Comparison of ENCODE assay signal across 1 cellular context in the genomic region with DNA sequence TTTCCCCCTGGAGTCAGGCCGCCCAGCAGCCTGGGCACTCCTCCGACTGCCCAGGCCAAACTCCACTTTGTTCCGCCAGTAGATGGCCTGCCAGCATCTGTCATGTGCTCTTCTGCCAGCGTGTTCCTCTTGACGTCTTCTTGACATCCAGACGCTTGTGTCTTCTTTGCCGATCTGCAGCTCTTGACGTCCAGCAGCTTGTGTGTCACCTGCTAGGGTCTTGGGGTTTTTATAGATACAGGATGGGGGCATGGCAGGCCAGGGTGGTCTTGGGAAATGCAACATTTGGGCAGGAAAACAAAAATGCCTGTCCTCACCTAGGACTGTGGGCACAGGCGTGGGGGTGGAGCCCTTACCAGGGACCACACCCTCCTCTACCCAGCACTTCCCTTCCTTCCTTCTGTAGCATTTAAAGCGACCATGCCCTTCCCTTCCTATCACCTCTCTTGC.
TF ChIP-seq lines count a peak whose summit lies in the region.

No MANE protein-coding gene starts in this region.

TF ChIP-seq in HepG2, 621 proteins besides CTCF, POLR2A, EP300 and RAD21 (continued from another document and continues in another):
- TF ChIP-seq GMEB2 (CRISPR knock-in tag; IDR thresholded peaks at IDR 0.05; ENCODE audit: low read depth) = no peak
- TF ChIP-seq, protein P1, sequence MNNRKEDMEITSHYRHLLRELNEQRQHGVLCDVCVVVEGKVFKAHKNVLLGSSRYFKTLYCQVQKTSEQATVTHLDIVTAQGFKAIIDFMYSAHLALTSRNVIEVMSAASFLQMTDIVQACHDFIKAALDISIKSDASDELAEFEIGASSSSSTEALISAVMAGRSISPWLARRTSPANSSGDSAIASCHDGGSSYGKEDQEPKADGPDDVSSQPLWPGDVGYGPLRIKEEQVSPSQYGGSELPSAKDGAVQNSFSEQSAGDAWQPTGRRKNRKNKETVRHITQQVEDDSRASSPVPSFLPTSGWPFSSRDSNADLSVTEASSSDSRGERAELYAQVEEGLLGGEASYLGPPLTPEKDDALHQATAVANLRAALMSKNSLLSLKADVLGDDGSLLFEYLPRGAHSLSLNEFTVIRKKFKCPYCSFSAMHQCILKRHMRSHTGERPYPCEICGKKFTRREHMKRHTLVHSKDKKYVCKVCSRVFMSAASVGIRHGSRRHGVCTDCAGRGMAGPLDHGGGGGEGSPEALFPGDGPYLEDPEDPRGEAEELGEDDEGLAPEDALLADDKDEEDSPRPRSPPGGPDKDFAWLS (CRISPR knock-in tag; IDR thresholded peaks at IDR 0.05; ENCODE audit: borderline replicate concordance) = 0 out of 2 replicates have a peak, but pooled peaks have one; percentile 54
- TF ChIP-seq FOXJ3 (CRISPR knock-in tag; IDR thresholded peaks at IDR 0.05; ENCODE audit: borderline replicate concordance) = no peak
- TF ChIP-seq ZNF263 (CRISPR knock-in tag; IDR thresholded peaks at IDR 0.05) = no peak
- no peak for TF ChIP-seq ZNF7 (CRISPR knock-in tag; IDR thresholded peaks at IDR 0.05)
- TF ChIP-seq, protein P2, sequence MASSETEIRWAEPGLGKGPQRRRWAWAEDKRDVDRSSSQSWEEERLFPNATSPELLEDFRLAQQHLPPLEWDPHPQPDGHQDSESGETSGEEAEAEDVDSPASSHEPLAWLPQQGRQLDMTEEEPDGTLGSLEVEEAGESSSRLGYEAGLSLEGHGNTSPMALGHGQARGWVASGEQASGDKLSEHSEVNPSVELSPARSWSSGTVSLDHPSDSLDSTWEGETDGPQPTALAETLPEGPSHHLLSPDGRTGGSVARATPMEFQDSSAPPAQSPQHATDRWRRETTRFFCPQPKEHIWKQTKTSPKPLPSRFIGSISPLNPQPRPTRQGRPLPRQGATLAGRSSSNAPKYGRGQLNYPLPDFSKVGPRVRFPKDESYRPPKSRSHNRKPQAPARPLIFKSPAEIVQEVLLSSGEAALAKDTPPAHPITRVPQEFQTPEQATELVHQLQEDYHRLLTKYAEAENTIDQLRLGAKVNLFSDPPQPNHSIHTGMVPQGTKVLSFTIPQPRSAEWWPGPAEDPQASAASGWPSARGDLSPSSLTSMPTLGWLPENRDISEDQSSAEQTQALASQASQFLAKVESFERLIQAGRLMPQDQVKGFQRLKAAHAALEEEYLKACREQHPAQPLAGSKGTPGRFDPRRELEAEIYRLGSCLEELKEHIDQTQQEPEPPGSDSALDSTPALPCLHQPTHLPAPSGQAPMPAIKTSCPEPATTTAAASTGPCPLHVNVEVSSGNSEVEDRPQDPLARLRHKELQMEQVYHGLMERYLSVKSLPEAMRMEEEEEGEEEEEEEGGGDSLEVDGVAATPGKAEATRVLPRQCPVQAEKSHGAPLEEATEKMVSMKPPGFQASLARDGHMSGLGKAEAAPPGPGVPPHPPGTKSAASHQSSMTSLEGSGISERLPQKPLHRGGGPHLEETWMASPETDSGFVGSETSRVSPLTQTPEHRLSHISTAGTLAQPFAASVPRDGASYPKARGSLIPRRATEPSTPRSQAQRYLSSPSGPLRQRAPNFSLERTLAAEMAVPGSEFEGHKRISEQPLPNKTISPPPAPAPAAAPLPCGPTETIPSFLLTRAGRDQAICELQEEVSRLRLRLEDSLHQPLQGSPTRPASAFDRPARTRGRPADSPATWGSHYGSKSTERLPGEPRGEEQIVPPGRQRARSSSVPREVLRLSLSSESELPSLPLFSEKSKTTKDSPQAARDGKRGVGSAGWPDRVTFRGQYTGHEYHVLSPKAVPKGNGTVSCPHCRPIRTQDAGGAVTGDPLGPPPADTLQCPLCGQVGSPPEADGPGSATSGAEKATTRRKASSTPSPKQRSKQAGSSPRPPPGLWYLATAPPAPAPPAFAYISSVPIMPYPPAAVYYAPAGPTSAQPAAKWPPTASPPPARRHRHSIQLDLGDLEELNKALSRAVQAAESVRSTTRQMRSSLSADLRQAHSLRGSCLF (CRISPR knock-in tag; IDR thresholded peaks at IDR 0.05; ENCODE audit: borderline replicate concordance) = no peak
- TF ChIP-seq ZNF737 (CRISPR knock-in tag; IDR thresholded peaks at IDR 0.05; ENCODE audit: borderline replicate concordance) = no peak
- TF ChIP-seq TEAD3 (CRISPR knock-in tag; optimal IDR thresholded peaks at IDR 0.05; ENCODE audit: borderline replicate concordance) = peak; percentile 62
- TF ChIP-seq, protein P3, sequence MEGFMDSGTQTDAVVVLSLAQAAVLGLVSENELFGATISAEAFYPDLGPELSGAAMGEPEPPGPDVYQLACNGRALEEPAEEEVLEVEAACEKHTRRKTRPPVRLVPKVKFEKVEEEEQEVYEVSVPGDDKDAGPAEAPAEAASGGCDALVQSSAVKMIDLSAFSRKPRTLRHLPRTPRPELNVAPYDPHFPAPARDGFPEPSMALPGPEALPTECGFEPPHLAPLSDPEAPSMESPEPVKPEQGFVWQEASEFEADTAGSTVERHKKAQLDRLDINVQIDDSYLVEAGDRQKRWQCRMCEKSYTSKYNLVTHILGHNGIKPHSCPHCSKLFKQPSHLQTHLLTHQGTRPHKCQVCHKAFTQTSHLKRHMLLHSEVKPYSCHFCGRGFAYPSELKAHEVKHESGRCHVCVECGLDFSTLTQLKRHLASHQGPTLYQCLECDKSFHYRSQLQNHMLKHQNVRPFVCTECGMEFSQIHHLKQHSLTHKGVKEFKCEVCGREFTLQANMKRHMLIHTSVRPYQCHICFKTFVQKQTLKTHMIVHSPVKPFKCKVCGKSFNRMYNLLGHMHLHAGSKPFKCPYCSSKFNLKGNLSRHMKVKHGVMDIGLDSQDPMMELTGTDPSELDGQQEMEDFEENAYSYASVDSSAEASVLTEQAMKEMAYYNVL (CRISPR knock-in tag; IDR thresholded peaks at IDR 0.05; ENCODE audit: borderline replicate concordance) = no peak
- TF ChIP-seq JDP2 (CRISPR knock-in tag; IDR thresholded peaks at IDR 0.05; ENCODE audit: borderline replicate concordance) = no peak
- TF ChIP-seq PCBP2 (optimal IDR thresholded peaks at IDR 0.05; ENCODE audit: low read depth, low read length, poor library complexity, severe bottlenecking) = no peak
- 0 out of 2 replicates have a peak, but pooled peaks have one; percentile 39 for TF ChIP-seq ZNF468 (CRISPR knock-in tag; IDR thresholded peaks at IDR 0.05)
- no peak for TF ChIP-seq ZNF557 (CRISPR knock-in tag; IDR thresholded peaks at IDR 0.05)
- peak; percentile 49; the same call in 1 of the 2 replicates for TF ChIP-seq MYC (CRISPR knock-in tag; IDR thresholded peaks at IDR 0.05; ENCODE audit: borderline replicate concordance)
- no peak for TF ChIP-seq ZBTB43 (CRISPR knock-in tag; conservative IDR thresholded peaks at IDR 0.05)
- TF ChIP-seq YEATS2 (CRISPR knock-in tag; IDR thresholded peaks at IDR 0.05; ENCODE audit: borderline replicate concordance) = peak; percentile 35; the same call in 1 of the 2 replicates
- TF ChIP-seq GATAD2A (CRISPR knock-in tag; IDR thresholded peaks at IDR 0.05) = peak; percentile 48
- no peak for TF ChIP-seq ZFP82 (CRISPR knock-in tag; IDR thresholded peaks at IDR 0.05; ENCODE audit: borderline replicate concordance)
- TF ChIP-seq, protein P4, sequence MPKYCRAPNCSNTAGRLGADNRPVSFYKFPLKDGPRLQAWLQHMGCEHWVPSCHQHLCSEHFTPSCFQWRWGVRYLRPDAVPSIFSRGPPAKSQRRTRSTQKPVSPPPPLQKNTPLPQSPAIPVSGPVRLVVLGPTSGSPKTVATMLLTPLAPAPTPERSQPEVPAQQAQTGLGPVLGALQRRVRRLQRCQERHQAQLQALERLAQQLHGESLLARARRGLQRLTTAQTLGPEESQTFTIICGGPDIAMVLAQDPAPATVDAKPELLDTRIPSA (CRISPR knock-in tag; IDR thresholded peaks at IDR 0.05; ENCODE audit: borderline replicate concordance) = no peak
- peak; percentile 57; the same call in 1 of the 2 replicates for TF ChIP-seq RXRB (CRISPR knock-in tag; IDR thresholded peaks at IDR 0.05; ENCODE audit: borderline replicate concordance)
- 0 out of 2 replicates have a peak, but pooled peaks have one; percentile 49 for TF ChIP-seq ARNT2 (CRISPR knock-in tag; IDR thresholded peaks at IDR 0.05; ENCODE audit: low read depth)
- peak; percentile 59; the same call in 1 of the 2 replicates for TF ChIP-seq ERF (CRISPR knock-in tag; IDR thresholded peaks at IDR 0.05)
- peak; percentile 26; the same call in 1 of the 2 replicates for TF ChIP-seq CBX5 (CRISPR knock-in tag; IDR thresholded peaks at IDR 0.05; ENCODE audit: borderline replicate concordance)
- no peak for TF ChIP-seq ZNF20 (CRISPR knock-in tag; IDR thresholded peaks at IDR 0.05)
- TF ChIP-seq MEF2D (CRISPR knock-in tag; IDR thresholded peaks at IDR 0.05) = no peak
- TF ChIP-seq ZNF773 (CRISPR knock-in tag; IDR thresholded peaks at IDR 0.05; ENCODE audit: borderline replicate concordance) = no peak
- no peak for TF ChIP-seq ONECUT2 (CRISPR knock-in tag; IDR thresholded peaks at IDR 0.05)
- no peak for TF ChIP-seq MTERF4 (CRISPR knock-in tag; IDR thresholded peaks at IDR 0.05)
- TF ChIP-seq, protein P5, sequence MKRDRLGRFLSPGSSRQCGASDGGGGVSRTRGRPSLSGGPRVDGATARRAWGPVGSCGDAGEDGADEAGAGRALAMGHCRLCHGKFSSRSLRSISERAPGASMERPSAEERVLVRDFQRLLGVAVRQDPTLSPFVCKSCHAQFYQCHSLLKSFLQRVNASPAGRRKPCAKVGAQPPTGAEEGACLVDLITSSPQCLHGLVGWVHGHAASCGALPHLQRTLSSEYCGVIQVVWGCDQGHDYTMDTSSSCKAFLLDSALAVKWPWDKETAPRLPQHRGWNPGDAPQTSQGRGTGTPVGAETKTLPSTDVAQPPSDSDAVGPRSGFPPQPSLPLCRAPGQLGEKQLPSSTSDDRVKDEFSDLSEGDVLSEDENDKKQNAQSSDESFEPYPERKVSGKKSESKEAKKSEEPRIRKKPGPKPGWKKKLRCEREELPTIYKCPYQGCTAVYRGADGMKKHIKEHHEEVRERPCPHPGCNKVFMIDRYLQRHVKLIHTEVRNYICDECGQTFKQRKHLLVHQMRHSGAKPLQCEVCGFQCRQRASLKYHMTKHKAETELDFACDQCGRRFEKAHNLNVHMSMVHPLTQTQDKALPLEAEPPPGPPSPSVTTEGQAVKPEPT (CRISPR knock-in tag; IDR thresholded peaks at IDR 0.05; ENCODE audit: low read depth) = peak; percentile 57; the same call in 1 of the 2 replicates
- TF ChIP-seq ZNF839 (CRISPR knock-in tag; IDR thresholded peaks at IDR 0.05; ENCODE audit: borderline replicate concordance) = no peak
- TF ChIP-seq, protein P6, sequence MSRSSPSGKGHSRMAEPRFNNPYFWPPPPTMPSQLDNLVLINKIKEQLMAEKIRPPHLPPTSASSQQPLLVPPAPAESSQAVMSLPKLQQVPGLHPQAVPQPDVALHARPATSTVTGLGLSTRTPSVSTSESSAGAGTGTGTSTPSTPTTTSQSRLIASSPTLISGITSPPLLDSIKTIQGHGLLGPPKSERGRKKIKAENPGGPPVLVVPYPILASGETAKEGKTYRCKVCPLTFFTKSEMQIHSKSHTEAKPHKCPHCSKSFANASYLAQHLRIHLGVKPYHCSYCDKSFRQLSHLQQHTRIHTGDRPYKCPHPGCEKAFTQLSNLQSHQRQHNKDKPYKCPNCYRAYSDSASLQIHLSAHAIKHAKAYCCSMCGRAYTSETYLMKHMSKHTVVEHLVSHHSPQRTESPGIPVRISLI (CRISPR knock-in tag; IDR thresholded peaks at IDR 0.05; ENCODE audit: borderline replicate concordance) = peak; percentile 38; the same call in 1 of the 2 replicates
- TF ChIP-seq NR2F6 (IDR thresholded peaks at IDR 0.05) = no peak
- no peak for TF ChIP-seq NR2F6 (CRISPR knock-in tag; IDR thresholded peaks at IDR 0.05)
- TF ChIP-seq MBNL3 (CRISPR knock-in tag; conservative IDR thresholded peaks at IDR 0.05) = no peak
- TF ChIP-seq, protein P7, sequence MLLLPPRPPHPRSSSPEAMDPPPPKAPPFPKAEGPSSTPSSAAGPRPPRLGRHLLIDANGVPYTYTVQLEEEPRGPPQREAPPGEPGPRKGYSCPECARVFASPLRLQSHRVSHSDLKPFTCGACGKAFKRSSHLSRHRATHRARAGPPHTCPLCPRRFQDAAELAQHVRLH (CRISPR knock-in tag; IDR thresholded peaks at IDR 0.05; ENCODE audit: borderline replicate concordance, low read depth) = peak; percentile 65; the same call in 1 of the 2 replicates
- TF ChIP-seq ZMYM4 (CRISPR knock-in tag; IDR thresholded peaks at IDR 0.05) = no peak
- TF ChIP-seq KMT2A (CRISPR knock-in tag; IDR thresholded peaks at IDR 0.05) = no peak
- TF ChIP-seq RBAK (CRISPR knock-in tag; IDR thresholded peaks at IDR 0.05) = no peak
- TF ChIP-seq HIC2 (CRISPR knock-in tag; IDR thresholded peaks at IDR 0.05; ENCODE audit: low read depth) = peak; percentile 66
- no peak for TF ChIP-seq TRIM24 (CRISPR knock-in tag; IDR thresholded peaks at IDR 0.05)
